In genomic region chr4:35972814-35973213, GRCh38 we compare ENCODE assay signal across 8 cellular contexts.
"Had no signal": no experiment of that assay in that cellular context is flagged by ENCODE, and none has a peak within 500 bp of the region (broad histone marks: within the 10 kb centered on the region; RNA-seq: fewer than 3 reads in every experiment).

No MANE protein-coding gene starts in this region.

- DNase-seq: H7, HFFc6, KBM-7 had no signal

- H3K36me3 ChIP-seq: HAP-1 had no signal

- H3K27me3 Mint-ChIP-seq: IgD-negative memory B cell had no signal

- H2AFZ ChIP-seq: GM23338 had no signal

- H3K4me1 ChIP-seq: HAP-1 had no signal

- H3K4me3 Mint-ChIP-seq: GM23338, HFFc6, IgD-negative memory B cell had no signal

- H3K9me3 Mint-ChIP-seq: GM23338, IgD-negative memory B cell had no signal

- H3K27ac Mint-ChIP-seq: GM23338, HFFc6, IgD-negative memory B cell had no signal

- H3K4me2 ChIP-seq: GM23338 had no signal

- H3K9me3 ChIP-seq: HAP-1 had no signal

- H3K36me3 Mint-ChIP-seq: IgD-negative memory B cell had no signal

- H3K4me3 ChIP-seq: GM23338, HAP-1 had no signal

- H3K27ac ChIP-seq: HL-60 had no signal

- ATAC-seq: GM23338, HCT116 had no signal

- H3K4me1 Mint-ChIP-seq: GM23338, IgD-negative memory B cell had no signal
